ENCODE assay signal across 8 cellular contexts in the genomic region with DNA sequence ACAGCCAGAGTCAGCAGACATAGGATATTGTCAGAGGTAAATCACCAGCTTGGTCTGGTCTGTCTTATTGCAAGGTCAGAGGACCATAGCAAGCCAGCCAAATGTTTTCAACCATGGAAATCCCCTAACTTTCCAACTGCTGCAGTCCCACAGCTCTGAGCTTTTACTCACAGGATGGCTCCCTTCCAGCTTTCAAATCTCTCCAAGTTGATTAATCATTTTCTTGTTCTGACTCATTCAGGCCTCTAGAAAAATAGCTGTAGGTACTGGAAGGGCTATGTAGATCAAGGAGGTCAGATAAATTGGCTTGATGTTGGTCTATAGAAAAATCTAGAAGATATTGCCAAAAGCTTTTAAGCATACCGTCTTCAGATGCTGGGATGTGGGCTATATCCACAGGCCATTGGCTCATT.
DNase-seq lines count a peak whose midpoint lies in the region; TF ChIP-seq lines count a peak whose summit lies in the region.

No MANE protein-coding gene starts in this region.

- TF ChIP-seq CTCF in coronary artery (IDR thresholded peaks at IDR 0.05) = no peak

- H3K36me3 ChIP-seq in mucosa of rectum (ENCODE audit: control insufficient read depth in 2 of 2, insufficient read depth in 2 of 2, low read length in 2 of 2) = no peaks in the 10 kb centered on the region

- no peak overlapping the region for H3K9ac ChIP-seq in mucosa of rectum (ENCODE audit: low read depth in 1 of 2, low read length in 2 of 2)

- H3K9me3 ChIP-seq in mucosa of rectum (ENCODE audit: control insufficient read depth in 2 of 2, low read length in 2 of 2) = no peaks in the 10 kb centered on the region

- H3K4me1 ChIP-seq in mucosa of rectum (ENCODE audit: control insufficient read depth in 2 of 2, insufficient read depth in 2 of 2, low read length in 2 of 2) = peaks cover 25 to 27% of the 10 kb centered on the region in 2 donors

- H3K27me3 ChIP-seq in mucosa of rectum (ENCODE audit: control insufficient read depth in 2 of 2, insufficient read depth in 2 of 2, low read length in 2 of 2) = no peaks in the 10 kb centered on the region

- H3K27ac ChIP-seq in coronary artery = peak overlapping the region; percentile 76 to 86
- peak overlapping the region; percentile 63 to 69 for H3K27ac ChIP-seq in mucosa of rectum (ENCODE audit: low read depth in 2 of 2, low read length in 2 of 2)

- DNase-seq in DMS153 (lab: John Stamatoyannopoulos, UW) (peak; percentile 34), DMS153 treated with DMSO at 0.1 percent for 48 hours (lab: John Stamatoyannopoulos, UW; ENCODE audit: unreplicated experiment) (no peak), HCEC 1CT (peak; percentile 99), NAMALWA (ENCODE audit: low spot score) (peak; percentile 17), coronary artery (ENCODE audit: low spot score) (no peak), superior temporal gyrus (ENCODE audit: extremely low spot score) (no peak), SK-N-DZ (ENCODE audit: low spot score) (no peak)

- H3K4me3 ChIP-seq in coronary artery (no peak overlapping the region), mucosa of rectum (ENCODE audit: low read length in 2 of 2) (peak overlapping the region in 1 of 2 donors; percentile 9)

Comparison
In these comparisons a context has a peak if more than half of its experiments do, and no peak if none do; other contexts are left out.
1. DNase-seq: peak in DMS153 (single experiment), HCEC 1CT (single experiment) and NAMALWA (single experiment); none in DMS153 treated with DMSO at 0.1 percent for 48 hours (single experiment), coronary artery (single experiment), superior temporal gyrus (single experiment) and SK-N-DZ (single experiment).